In the genomic region with DNA sequence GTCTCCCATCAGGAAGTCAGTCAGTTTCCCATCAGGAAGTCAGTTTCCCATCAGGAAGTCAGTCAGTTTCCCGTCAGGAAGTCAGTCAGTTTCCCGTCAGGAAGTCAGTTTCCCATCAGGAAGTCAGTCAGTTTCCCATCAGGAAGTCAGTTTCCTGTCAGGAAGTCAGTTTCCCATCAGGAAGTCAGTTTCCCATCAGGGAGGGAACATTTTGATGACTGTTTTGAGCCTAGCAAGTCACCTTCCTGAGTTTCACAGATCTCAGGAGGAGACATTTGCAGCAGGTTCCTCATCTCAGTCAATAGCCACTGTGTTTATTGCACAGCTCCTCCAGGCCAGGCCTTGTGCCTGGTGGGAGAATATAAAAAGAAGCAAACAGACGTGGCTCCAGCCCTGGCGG, we compare ENCODE assay signal across 31 cellular contexts. TPM values are rescaled to one million over a fixed set of nuclear protein-coding genes. Genes with fewer than 3 reads are reported as not detected.
DNase-seq lines count a peak whose midpoint lies in the region; ATAC-seq, FAIRE-seq and TF ChIP-seq lines count a peak whose summit lies in the region.
"Had no signal": no experiment of that assay in that cellular context is flagged by ENCODE, and none has a peak within 500 bp of the region (broad histone marks: within the 10 kb centered on the region; RNA-seq: fewer than 3 reads in every experiment).

No MANE protein-coding gene starts in this region.

- no peaks in the 10 kb centered on the region for H4K20me1 ChIP-seq in BLaER1 treated with 17β-estradiol and CSF1 and Interleukin-3, amounts not matched to agents 10 nM and 100 nM
- no peaks in the 10 kb centered on the region for H4K20me1 ChIP-seq in IMR-90 (ENCODE audit: insufficient read depth, low read length)

- POLR2A ChIA-PET in A673 (lab: Charles Lee; ENCODE audit: low non-redundant PET) (no interaction called here), IMR-90 (lab: Charles Lee; ENCODE audit: unreplicated experiment) (no interaction called here)

- CTCF ChIA-PET in A673 (lab: Charles Lee) = no interaction called here
- CTCF ChIA-PET in IMR-90 (lab: Yijun Ruan, JAX) = no interaction called here

- no peak overlapping the region for H4K5ac ChIP-seq in IMR-90 (ENCODE audit: low read depth, low read length)

- no peak overlapping the region for H2BK120ac ChIP-seq in IMR-90 (ENCODE audit: low read depth, low read length)

- dilution Hi-C loops in IMR-90 (cut with HindIII; ENCODE audit: low sequenced_read_pairs, unreplicated experiment) = no loop called here

- no peak overlapping the region for H3K9ac ChIP-seq in BLaER1 treated with 17β-estradiol and CSF1 and Interleukin-3, amounts not matched to agents 10 nM and 100 nM
- H3K9ac ChIP-seq in IMR-90 (ENCODE audit: low read depth, low read length) (no peak overlapping the region), subcutaneous abdominal adipose tissue (ENCODE audit: low read length in 5 of 5) (peak overlapping the region in 1 of 5 donors; percentile 28)

- no peak overlapping the region for H4K91ac ChIP-seq in IMR-90 (ENCODE audit: insufficient read depth, low read depth, low read length)

- H3K18ac ChIP-seq in IMR-90 (ENCODE audit: low read depth, low read length) = no peak overlapping the region

- in situ Hi-C loops in IMR-90 (cut with MboI; ENCODE audit: low sequenced_read_pairs) = no loop called here

- no peak overlapping the region for H3K14ac ChIP-seq in IMR-90 (replicated peaks; ENCODE audit: low read depth, low read length)

- no peak for TF ChIP-seq RAD21 in IMR-90 (IDR thresholded peaks at IDR 0.05; ENCODE audit: low read length)

- H3K36me3 ChIP-seq in A673 (ENCODE audit: insufficient read depth, low read length, poor library complexity, severe bottlenecking) = no peaks in the 10 kb centered on the region
- peaks cover 0 to 38% (median 23%) of the 10 kb centered on the region in 11 experiments; a peak in 15 of 22 replicates for H3K36me3 ChIP-seq in BLaER1 treated with 17β-estradiol and CSF1 and Interleukin-3, amounts not matched to agents 10 nM and 100 nM
- no peaks in the 10 kb centered on the region for H3K36me3 ChIP-seq in IMR-90 (ENCODE audit: control insufficient read depth, insufficient read depth, low read length)
- no peaks in the 10 kb centered on the region for H3K36me3 ChIP-seq in subcutaneous abdominal adipose tissue (ENCODE audit: control insufficient read depth in 5 of 5, insufficient read depth in 5 of 5, low read length in 5 of 5)
- H3K36me3 ChIP-seq: BE2C had no signal

- H2BK20ac ChIP-seq in IMR-90 (ENCODE audit: low read depth, low read length) = no peak overlapping the region

- H3K56ac ChIP-seq in IMR-90 (ENCODE audit: extremely low read depth, insufficient read depth, low read length) = no peak overlapping the region

- no peak overlapping the region for H2BK5ac ChIP-seq in IMR-90 (ENCODE audit: low read depth, low read length, poor library complexity, severe bottlenecking)

- no peaks in the 10 kb centered on the region for H3K79me1 ChIP-seq in IMR-90 (ENCODE audit: low read depth in 1 of 2, low read length in 2 of 2)

- TF ChIP-seq POLR2A in IMR-90 (IDR thresholded peaks at IDR 0.05; ENCODE audit: low read depth, low read length) (no peak), GM12891 (IDR thresholded peaks at IDR 0.05; ENCODE audit: low read depth, low read length) (no peak)

- no peak overlapping the region for H3K4ac ChIP-seq in IMR-90 (ENCODE audit: low read depth, low read length)

- H2AK9ac ChIP-seq in IMR-90 (replicated peaks; ENCODE audit: low read depth, low read length, poor library complexity) = no peak overlapping the region

- no peak overlapping the region for H2BK15ac ChIP-seq in IMR-90 (ENCODE audit: low read depth, low read length)

- DNase-seq in A673 (ENCODE audit: low spot score) = peak; percentile 65
- no peak for DNase-seq in IMR-90
- DNase-seq in GM12891 (ENCODE audit: insufficient read length, low spot score) = no peak
- no peak for DNase-seq in activated CD4-positive, CD25-positive, alpha-beta regulatory T cell treated with anti-CD3 and anti-CD28 coated beads, Interleukin-2, amount 50 U/mL, for 72 hours
- DNase-seq: ACHN; BE2C; C1 segment of cervical spinal cord; Calu3; CD4-positive, alpha-beta memory T cell; CD4-positive, CD25-positive, alpha-beta regulatory T cell; CD8-positive, alpha-beta memory T cell; COR-L47; DMS 273 treated with DMSO at 0.1 percent for 48 hours; DMS153; DMS53; DMS79; DND-41; EL; GDM1 had no signal

- peaks cover 8% of the 10 kb centered on the region for H3K9me3 ChIP-seq in A673 (ENCODE audit: low read depth, low read length, poor library complexity, severe bottlenecking)
- H3K9me3 ChIP-seq in BLaER1 treated with 17β-estradiol and CSF1 and Interleukin-3, amounts not matched to agents 10 nM and 100 nM (replicated peaks in 1 of 11) = peaks cover 71 to 80% (median 78%) of the 10 kb centered on the region in 11 experiments
- H3K9me3 ChIP-seq in IMR-90 (ENCODE audit: control insufficient read depth, insufficient read depth, low read length) = no peaks in the 10 kb centered on the region
- H3K9me3 ChIP-seq in subcutaneous abdominal adipose tissue (ENCODE audit: control insufficient read depth in 5 of 5, low read length in 5 of 5) = peaks cover 0 to 7% (median 5%) of the 10 kb centered on the region in 5 donors
- H3K9me3 ChIP-seq: BE2C had no signal

- H3K27me3 ChIP-seq in A673 (replicated peaks; ENCODE audit: insufficient read depth, low read depth, low read length, poor library complexity) (no peaks in the 10 kb centered on the region), IMR-90 (ENCODE audit: control insufficient read depth, insufficient read depth, low read length) (peaks cover 7% of the 10 kb centered on the region; the same call in 1 of the 2 replicates), subcutaneous abdominal adipose tissue (ENCODE audit: control insufficient read depth in 5 of 5, insufficient read depth in 4 of 5, low read length in 5 of 5) (peaks cover 0 to 2% (median 0%) of the 10 kb centered on the region in 5 donors)
- H3K27me3 ChIP-seq in BLaER1 treated with 17β-estradiol and CSF1 and Interleukin-3, amounts not matched to agents 10 nM and 100 nM = no peaks in the 10 kb centered on the region
- H3K27me3 ChIP-seq: BE2C had no signal

- BruUV-seq in A673 (replicated peaks; lab: Mats Ljungman, UMichigan) (no TSS peak), IMR-90 (replicated peaks; lab: Mats Ljungman, UMichigan) (no TSS peak)

- intact Hi-C loops in A673 (cut with micrococcal nuclease; ENCODE audit: unreplicated experiment) = no loop called here
- intact Hi-C loops in IMR-90 (cut with micrococcal nuclease) = no loop called here

- H2AFZ ChIP-seq in IMR-90 (replicated peaks; ENCODE audit: low read length, poor library complexity) = peak overlapping the region; percentile 29

- no peak for TF ChIP-seq CTCF in A673 (conservative IDR thresholded peaks at IDR 0.05; ENCODE audit: low read depth, low read length)
- no peak for TF ChIP-seq CTCF in IMR-90 (conservative IDR thresholded peaks at IDR 0.05; ENCODE audit: low read depth, low read length)

- no peak overlapping the region for H3K4me2 ChIP-seq in BLaER1 treated with 17β-estradiol and CSF1 and Interleukin-3, amounts not matched to agents 10 nM and 100 nM
- no peak overlapping the region for H3K4me2 ChIP-seq in IMR-90 (ENCODE audit: low read depth, low read length)
- H3K4me2 ChIP-seq: A549 had no signal

- H3K27ac ChIP-seq in A673 (ENCODE audit: low read depth, low read length, poor library complexity, severe bottlenecking) (no peak overlapping the region), IMR-90 (ENCODE audit: insufficient read depth, low read length) (no peak overlapping the region), subcutaneous abdominal adipose tissue (ENCODE audit: low read depth, low read length) (peak overlapping the region; percentile 17)
- H3K27ac ChIP-seq in BLaER1 treated with 17β-estradiol and CSF1 and Interleukin-3, amounts not matched to agents 10 nM and 100 nM = peak overlapping the region in 7 of 11 experiments; percentile 17 to 64 (median 24); a peak in 11 of 22 replicates
- H3K27ac ChIP-seq: 22Rv1, A549 had no signal

- WGBS in IMR-90 (ENCODE audit: extremely low coverage in 2 of 2, insufficient read length in 1 of 2), 2 experiments = 50% methylated on average over 2 of the region's 4 CpGs; no CpG with 5 or more reads in 1 of the 2 experiments

- H3K4me1 ChIP-seq in A673 (ENCODE audit: insufficient read depth, low read length, poor library complexity, severe bottlenecking) (no peaks in the 10 kb centered on the region), IMR-90 (ENCODE audit: control insufficient read depth, insufficient read depth, low read length) (no peaks in the 10 kb centered on the region), subcutaneous abdominal adipose tissue (ENCODE audit: control insufficient read depth in 5 of 5, insufficient read depth in 5 of 5, low read length in 5 of 5) (peaks cover 0 to 6% (median 3%) of the 10 kb centered on the region in 5 donors)
- H3K4me1 ChIP-seq in BLaER1 treated with 17β-estradiol and CSF1 and Interleukin-3, amounts not matched to agents 10 nM and 100 nM = peaks cover 7 to 39% (median 26%) of the 10 kb centered on the region in 10 experiments; a peak in 18 of 20 replicates
- H3K4me1 ChIP-seq: A549, BE2C had no signal

- no peak overlapping the region for H4K8ac ChIP-seq in IMR-90 (ENCODE audit: low read depth in 2 of 2, low read length in 2 of 2)

- no peak overlapping the region for H2AK5ac ChIP-seq in IMR-90 (ENCODE audit: low read depth, low read length)

- no peak for FAIRE-seq in GM12891 (lab: Jason Lieb, UNC)
- FAIRE-seq: A549, GM12878, GM19239 had no signal

- ATAC-seq in IMR-90 (ENCODE audit: low read depth) (no peak), GM19395 (IDR thresholded peaks at IDR 0.05; ENCODE audit: unreplicated experiment) (no peak)
- ATAC-seq: A549, GM12878 had no signal

- no peak overlapping the region for H3K23ac ChIP-seq in IMR-90 (ENCODE audit: low read depth, low read length)

- H3K4me3 ChIP-seq in A673 (ENCODE audit: low read depth, low read length, poor library complexity, severe bottlenecking) (no peak overlapping the region), IMR-90 (ENCODE audit: insufficient read depth, low read depth, low read length) (no peak overlapping the region), subcutaneous abdominal adipose tissue (ENCODE audit: low read depth in 1 of 5, low read length in 5 of 5) (no peak overlapping the region)
- peak overlapping the region in 8 of 10 experiments; percentile 3 to 50 (median 36); a peak in 11 of 20 replicates for H3K4me3 ChIP-seq in BLaER1 treated with 17β-estradiol and CSF1 and Interleukin-3, amounts not matched to agents 10 nM and 100 nM
- H3K4me3 ChIP-seq: A549, GM12878 had no signal

- peaks cover 3% of the 10 kb centered on the region; the same call in 1 of the 2 replicates for H3K9me1 ChIP-seq in IMR-90 (ENCODE audit: insufficient read depth, low read length)

TF ChIP-seq in IMR-90, 13 proteins besides CTCF, POLR2A, EP300 and RAD21 (continues in another document):
- TF ChIP-seq CEBPB (IDR thresholded peaks at IDR 0.05; ENCODE audit: low read depth, low read length) = no peak

TF ChIP-seq in GM12891, 5 proteins besides CTCF, POLR2A, EP300 and RAD21 (continues in another document):
- no peak for TF ChIP-seq POLR2AphosphoS5 (IDR thresholded peaks at IDR 0.05; ENCODE audit: low read depth, low read length)

RNA-seq across cellular contexts. Expression of a gene that starts 31.9 kb away (rescaled TPM):
- total RNA-seq in A673 (2021) (not detected in 2 replicates), IMR-90 (2012; rRNA removed) (not detected in 2 replicates)
- polyA plus RNA-seq in IMR-90 (2012; rRNA removed) = not detected in 2 replicates
- polyA plus RNA-seq in IMR-90 (2012; cell fraction: cytosol; rRNA removed) = not detected in 2 replicates
- not detected in 2 replicates for polyA plus RNA-seq in IMR-90 (2012; cell fraction: nucleus; rRNA removed; ENCODE audit: low replicate concordance)
- not detected for polyA plus RNA-seq in GM12891 (2012; ENCODE audit: low read depth, missing spikeins)
- total RNA-seq: A172; Calu3; CD4-positive, alpha-beta memory T cell; CD4-positive, CD25-positive, alpha-beta regulatory T cell; CD8-positive, alpha-beta memory T cell; Daoy; G401; GM12878 had no signal
- polyA plus RNA-seq: A549; AG04450; CD14-positive monocyte; CD4-positive, alpha-beta memory T cell; CD4-positive, CD25-positive, alpha-beta regulatory T cell; CD8-positive, alpha-beta memory T cell; GM12878 had no signal

Comparison
In these comparisons a context has a peak if more than half of its experiments do, and no peak if none do; other contexts are left out.
1. H3K27ac ChIP-seq: peak in BLaER1 treated with 17β-estradiol and CSF1 and Interleukin-3, amounts not matched to agents 10 nM and 100 nM (7 of 11) and subcutaneous abdominal adipose tissue (single experiment); none in A673 (single experiment) and IMR-90 (single experiment).
2. H3K4me3 ChIP-seq: peak in BLaER1 treated with 17β-estradiol and CSF1 and Interleukin-3, amounts not matched to agents 10 nM and 100 nM (8 of 10); none in A673 (single experiment), IMR-90 (single experiment) and subcutaneous abdominal adipose tissue (0 of 5).